12 cellular contexts compared by ENCODE assay signal in genomic region chr9:84932915-84933527, GRCh38.
DNase-seq lines count a peak whose midpoint lies in the region; ATAC-seq, FAIRE-seq and TF ChIP-seq lines count a peak whose summit lies in the region.
"Had no signal": no experiment of that assay in that cellular context is flagged by ENCODE, and none has a peak within 500 bp of the region (broad histone marks: within the 10 kb centered on the region; RNA-seq: fewer than 3 reads in every experiment).

No MANE protein-coding gene starts in this region.

- no peak for TF ChIP-seq EP300 in A549 (IDR thresholded peaks at IDR 0.05)

- CTCF ChIA-PET in A549 (lab: Yijun Ruan, JAX): interaction anchor here (0.7 to 2.8 kb wide), 5 partner anchors 12 to 536 kb away, joined by 3 to 11 read pairs (median 3); no protein-coding TSS in a partner anchor
- CTCF ChIA-PET in HEK293 (lab: Yijun Ruan, JAX): interaction anchor here (0.5 to 3.4 kb wide), 20 partner anchors 10 to 362 kb away, joined by 3 to 17 read pairs (median 4); no protein-coding TSS in a partner anchor

- TF ChIP-seq POLR2A in A549 (IDR thresholded peaks at IDR 0.05; ENCODE audit: low read length): no peak
- TF ChIP-seq POLR2A in gastrocnemius medialis (IDR thresholded peaks at IDR 0.05): no peak

- no peak overlapping the region for H3K4me2 ChIP-seq in A549

- no peak overlapping the region for H3K4me3 ChIP-seq in A549
- H3K4me3 ChIP-seq in HEK293 (ENCODE audit: low read depth, low read length): no peak overlapping the region
- H3K4me3 ChIP-seq in bronchial epithelial cell (ENCODE audit: low read depth, low read length): no peak overlapping the region
- H3K4me3 ChIP-seq in gastrocnemius medialis: no peak overlapping the region

- H3K36me3 ChIP-seq in HEK293 (ENCODE audit: control insufficient read depth in 2 of 2, insufficient read depth in 1 of 2, low read length in 2 of 2) (no peaks in the 10 kb centered on the region), bronchial epithelial cell (ENCODE audit: control insufficient read depth, insufficient read depth, low read length) (no peaks in the 10 kb centered on the region), gastrocnemius medialis (no peaks in the 10 kb centered on the region)

- in situ Hi-C loops in gastrocnemius medialis (cut with MboI; ENCODE audit: low sequenced_read_pairs in 4 of 4): no loop called here

- no peaks in the 10 kb centered on the region for H3K9me3 ChIP-seq in A549
- H3K9me3 ChIP-seq in HEK293 (ENCODE audit: control insufficient read depth, insufficient read depth, low read depth, low read length): no peaks in the 10 kb centered on the region
- no peaks in the 10 kb centered on the region for H3K9me3 ChIP-seq in gastrocnemius medialis

- POLR2A ChIA-PET in A549 (lab: Yijun Ruan, JAX) (no interaction called here), HEK293 (lab: Yijun Ruan, JAX) (no interaction called here)

- FAIRE-seq in A549 (lab: Jason Lieb, UNC) (no peak), bronchial epithelial cell (lab: Jason Lieb, UNC) (peak; percentile 60)
- FAIRE-seq: G401.6, islet of Langerhans had no signal

- H3K4me1 ChIP-seq in A549: no peaks in the 10 kb centered on the region
- no peaks in the 10 kb centered on the region for H3K4me1 ChIP-seq in HEK293 (ENCODE audit: control insufficient read depth, insufficient read depth, low read length)
- no peaks in the 10 kb centered on the region for H3K4me1 ChIP-seq in gastrocnemius medialis

- 64% methylated on average over 6 of the region's 6 CpGs for WGBS in A549 (ENCODE audit: missing lambda C conversion rate)

- peak in 1 of 2 experiments; percentile 12; a peak in 1 of 5 replicates for TF ChIP-seq RAD21 in A549 (conservative IDR thresholded peaks at IDR 0.05 in 1 of 2, IDR thresholded peaks at IDR 0.05 in 1 of 2)

- TF ChIP-seq CTCF in A549 (IDR thresholded peaks at IDR 0.05): peak; percentile 6; the same call in 1 of the 3 replicates
- no peak; the same call in 1 of the 2 replicates for TF ChIP-seq CTCF in HEK293 (tag by site-specific recombination; IDR thresholded peaks at IDR 0.05)
- peak; percentile 65 for TF ChIP-seq CTCF in bronchial epithelial cell (IDR thresholded peaks at IDR 0.05; ENCODE audit: insufficient read depth, low read length, severe bottlenecking)
- no peak for TF ChIP-seq CTCF in gastrocnemius medialis (IDR thresholded peaks at IDR 0.05 in 4 of 5, conservative IDR thresholded peaks at IDR 0.05 in 1 of 5)

- DNase-seq in A549 (ENCODE audit: low read depth in 1 of 2, low spot score in 1 of 2) (peak in 1 of 2 experiments; percentile 23), bronchial epithelial cell (ENCODE audit: low read depth) (peak; percentile 55), kidney tubule cell (ENCODE audit: low spot score) (peak; percentile 50), gastrocnemius medialis (no peak), activated gamma-delta T cell treated with Interleukin-2 at 50 U/mL for 16 hours (no peak), AG08395 (ENCODE audit: low spot score) (no peak)
- DNase-seq: erythroblast, NCI-H345 had no signal

- no peaks in the 10 kb centered on the region for H3K27me3 ChIP-seq in bronchial epithelial cell (ENCODE audit: control insufficient read depth, insufficient read depth, low read length)
- H3K27me3 ChIP-seq in gastrocnemius medialis: no peaks in the 10 kb centered on the region

- peak in 1 of 2 experiments; percentile 49; a peak in 3 of 6 replicates for ATAC-seq in A549
- ATAC-seq in GM18517 (IDR thresholded peaks at IDR 0.05; ENCODE audit: unreplicated experiment): no peak
- no peak for ATAC-seq in gastrocnemius medialis

- no peak overlapping the region for H3K27ac ChIP-seq in A549
- no peak overlapping the region for H3K27ac ChIP-seq in HEK293 (ENCODE audit: extremely low read depth, low read depth, low read length)
- H3K27ac ChIP-seq in gastrocnemius medialis: no peak overlapping the region

- intact Hi-C loops in gastrocnemius medialis (cut with DNase I; ENCODE audit: low total_unique reads): no loop called here

TF ChIP-seq in A549, 52 proteins besides CTCF, POLR2A, EP300 and RAD21 (continues in another document):
- TF ChIP-seq ATOH8 (CRISPR knock-in tag; IDR thresholded peaks at IDR 0.05; ENCODE audit: low read depth): no peak
- TF ChIP-seq HES2 (IDR thresholded peaks at IDR 0.05): no peak
- TF ChIP-seq GATA3 (IDR thresholded peaks at IDR 0.05; ENCODE audit: borderline replicate concordance): no peak
- no peak for TF ChIP-seq TFCP2L1 (CRISPR knock-in tag; IDR thresholded peaks at IDR 0.05)
- no peak for TF ChIP-seq EHF (CRISPR knock-in tag; IDR thresholded peaks at IDR 0.05)
- no peak for TF ChIP-seq FOXS1 (CRISPR knock-in tag; IDR thresholded peaks at IDR 0.05)
- TF ChIP-seq HOXB5 (CRISPR knock-in tag; IDR thresholded peaks at IDR 0.05): no peak
- TF ChIP-seq ZNF302 (CRISPR knock-in tag; IDR thresholded peaks at IDR 0.05): no peak
- no peak for TF ChIP-seq BHLHE40 (IDR thresholded peaks at IDR 0.05; ENCODE audit: low read depth, low read length)
- no peak for TF ChIP-seq TP53 (CRISPR knock-in tag; IDR thresholded peaks at IDR 0.05)
- no peak for TF ChIP-seq MAX (IDR thresholded peaks at IDR 0.05)
- TF ChIP-seq FOSL2 (IDR thresholded peaks at IDR 0.05): no peak
- TF ChIP-seq FOSL2 (CRISPR knock-in tag; IDR thresholded peaks at IDR 0.05): no peak
- TF ChIP-seq PHF8 (IDR thresholded peaks at IDR 0.05; ENCODE audit: borderline replicate concordance, low read depth): no peak
- TF ChIP-seq ELK1 (IDR thresholded peaks at IDR 0.05; ENCODE audit: low read depth, low read length): no peak

TF ChIP-seq in HEK293, 187 proteins besides CTCF, POLR2A, EP300 and RAD21:
- 0 out of 2 replicates have a peak, but pooled peaks have one; percentile 65 for TF ChIP-seq ZNF660 (tag by site-specific recombination; IDR thresholded peaks at IDR 0.05)
- no peak for TF ChIP-seq ZNF155 (tag by site-specific recombination; IDR thresholded peaks at IDR 0.05)
- peak; percentile 64 for TF ChIP-seq ATF2 (tag by site-specific recombination; IDR thresholded peaks at IDR 0.05; ENCODE audit: low read depth)
- peak; percentile 33 for TF ChIP-seq ZNF654 (tag by site-specific recombination; IDR thresholded peaks at IDR 0.05; ENCODE audit: low read depth)
TF ChIP-seq in HEK293: peak in this region for 3.

Comparison
In these comparisons a context has a peak if more than half of its experiments do, and no peak if none do; other contexts are left out.
1. DNase-seq: peak in bronchial epithelial cell (single experiment) and kidney tubule cell (single experiment); none in gastrocnemius medialis (0 of 2), activated gamma-delta T cell treated with Interleukin-2 at 50 U/mL for 16 hours (single experiment) and AG08395 (single experiment).
2. CTCF ChIP-seq: peak in A549 (single experiment) and bronchial epithelial cell (single experiment); none in HEK293 (single experiment) and gastrocnemius medialis (0 of 5).
3. Of the 5 proteins assayed by ChIP-seq in both HEK293 and A549: peak only in HEK293: none; only in A549: CTCF; in both: none; in neither: 4.